1 cellular context compared by ENCODE assay signal in the genomic region with DNA sequence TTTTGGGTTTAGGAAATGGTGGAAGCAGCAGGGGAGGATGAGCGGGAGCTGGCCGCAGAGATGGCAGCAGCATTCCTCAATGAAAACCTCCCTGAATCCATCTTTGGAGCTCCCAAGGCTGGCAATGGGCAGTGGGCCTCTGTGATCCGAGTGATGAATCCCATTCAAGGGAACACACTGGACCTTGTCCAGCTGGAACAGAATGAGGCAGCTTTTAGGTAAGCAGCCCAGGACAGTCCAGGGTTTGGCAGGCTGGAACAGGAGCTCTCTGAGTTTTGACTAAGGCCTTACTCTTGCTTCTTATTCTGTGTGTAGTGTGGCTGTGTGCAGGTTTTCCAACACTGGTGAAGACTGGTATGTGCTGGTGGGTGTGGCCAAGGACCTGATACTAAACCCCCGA.
A peak's percentile ranks its signal among the peaks of the same experiment; 100 is the strongest.
TF ChIP-seq lines count a peak whose summit lies in the region.

No MANE protein-coding gene starts in this region.

TF ChIP-seq in HepG2, 621 proteins besides CTCF, POLR2A, EP300 and RAD21:
- TF ChIP-seq RBM22 (optimal IDR thresholded peaks at IDR 0.05; ENCODE audit: low read length): peak; percentile 53
- no peak for TF ChIP-seq FOXM1 (CRISPR knock-in tag; IDR thresholded peaks at IDR 0.05)
- TF ChIP-seq, protein P1, sequence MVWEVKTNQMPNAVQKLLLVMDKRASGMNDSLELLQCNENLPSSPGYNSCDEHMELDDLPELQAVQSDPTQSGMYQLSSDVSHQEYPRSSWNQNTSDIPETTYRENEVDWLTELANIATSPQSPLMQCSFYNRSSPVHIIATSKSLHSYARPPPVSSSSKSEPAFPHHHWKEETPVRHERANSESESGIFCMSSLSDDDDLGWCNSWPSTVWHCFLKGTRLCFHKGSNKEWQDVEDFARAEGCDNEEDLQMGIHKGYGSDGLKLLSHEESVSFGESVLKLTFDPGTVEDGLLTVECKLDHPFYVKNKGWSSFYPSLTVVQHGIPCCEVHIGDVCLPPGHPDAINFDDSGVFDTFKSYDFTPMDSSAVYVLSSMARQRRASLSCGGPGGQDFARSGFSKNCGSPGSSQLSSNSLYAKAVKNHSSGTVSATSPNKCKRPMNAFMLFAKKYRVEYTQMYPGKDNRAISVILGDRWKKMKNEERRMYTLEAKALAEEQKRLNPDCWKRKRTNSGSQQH (CRISPR knock-in tag; IDR thresholded peaks at IDR 0.05; ENCODE audit: low read depth): no peak
- TF ChIP-seq ZNF766 (CRISPR knock-in tag; IDR thresholded peaks at IDR 0.05; ENCODE audit: borderline replicate concordance): no peak
- TF ChIP-seq WIZ (CRISPR knock-in tag; IDR thresholded peaks at IDR 0.05): no peak
- no peak for TF ChIP-seq ZMAT3 (CRISPR knock-in tag; conservative IDR thresholded peaks at IDR 0.05)
- TF ChIP-seq, protein P2, sequence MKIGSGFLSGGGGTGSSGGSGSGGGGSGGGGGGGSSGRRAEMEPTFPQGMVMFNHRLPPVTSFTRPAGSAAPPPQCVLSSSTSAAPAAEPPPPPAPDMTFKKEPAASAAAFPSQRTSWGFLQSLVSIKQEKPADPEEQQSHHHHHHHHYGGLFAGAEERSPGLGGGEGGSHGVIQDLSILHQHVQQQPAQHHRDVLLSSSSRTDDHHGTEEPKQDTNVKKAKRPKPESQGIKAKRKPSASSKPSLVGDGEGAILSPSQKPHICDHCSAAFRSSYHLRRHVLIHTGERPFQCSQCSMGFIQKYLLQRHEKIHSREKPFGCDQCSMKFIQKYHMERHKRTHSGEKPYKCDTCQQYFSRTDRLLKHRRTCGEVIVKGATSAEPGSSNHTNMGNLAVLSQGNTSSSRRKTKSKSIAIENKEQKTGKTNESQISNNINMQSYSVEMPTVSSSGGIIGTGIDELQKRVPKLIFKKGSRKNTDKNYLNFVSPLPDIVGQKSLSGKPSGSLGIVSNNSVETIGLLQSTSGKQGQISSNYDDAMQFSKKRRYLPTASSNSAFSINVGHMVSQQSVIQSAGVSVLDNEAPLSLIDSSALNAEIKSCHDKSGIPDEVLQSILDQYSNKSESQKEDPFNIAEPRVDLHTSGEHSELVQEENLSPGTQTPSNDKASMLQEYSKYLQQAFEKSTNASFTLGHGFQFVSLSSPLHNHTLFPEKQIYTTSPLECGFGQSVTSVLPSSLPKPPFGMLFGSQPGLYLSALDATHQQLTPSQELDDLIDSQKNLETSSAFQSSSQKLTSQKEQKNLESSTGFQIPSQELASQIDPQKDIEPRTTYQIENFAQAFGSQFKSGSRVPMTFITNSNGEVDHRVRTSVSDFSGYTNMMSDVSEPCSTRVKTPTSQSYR (CRISPR knock-in tag; IDR thresholded peaks at IDR 0.05; ENCODE audit: borderline replicate concordance): no peak
- TF ChIP-seq, protein P3, sequence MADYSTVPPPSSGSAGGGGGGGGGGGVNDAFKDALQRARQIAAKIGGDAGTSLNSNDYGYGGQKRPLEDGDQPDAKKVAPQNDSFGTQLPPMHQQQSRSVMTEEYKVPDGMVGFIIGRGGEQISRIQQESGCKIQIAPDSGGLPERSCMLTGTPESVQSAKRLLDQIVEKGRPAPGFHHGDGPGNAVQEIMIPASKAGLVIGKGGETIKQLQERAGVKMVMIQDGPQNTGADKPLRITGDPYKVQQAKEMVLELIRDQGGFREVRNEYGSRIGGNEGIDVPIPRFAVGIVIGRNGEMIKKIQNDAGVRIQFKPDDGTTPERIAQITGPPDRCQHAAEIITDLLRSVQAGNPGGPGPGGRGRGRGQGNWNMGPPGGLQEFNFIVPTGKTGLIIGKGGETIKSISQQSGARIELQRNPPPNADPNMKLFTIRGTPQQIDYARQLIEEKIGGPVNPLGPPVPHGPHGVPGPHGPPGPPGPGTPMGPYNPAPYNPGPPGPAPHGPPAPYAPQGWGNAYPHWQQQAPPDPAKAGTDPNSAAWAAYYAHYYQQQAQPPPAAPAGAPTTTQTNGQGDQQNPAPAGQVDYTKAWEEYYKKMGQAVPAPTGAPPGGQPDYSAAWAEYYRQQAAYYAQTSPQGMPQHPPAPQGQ (CRISPR knock-in tag; IDR thresholded peaks at IDR 0.05; ENCODE audit: borderline replicate concordance): no peak
- TF ChIP-seq RXRB (CRISPR knock-in tag; IDR thresholded peaks at IDR 0.05; ENCODE audit: borderline replicate concordance): no peak
- no peak for TF ChIP-seq ZNF510 (CRISPR knock-in tag; IDR thresholded peaks at IDR 0.05; ENCODE audit: low read depth)
- peak; percentile 19; the same call in 1 of the 2 replicates for TF ChIP-seq ZNF501 (CRISPR knock-in tag; IDR thresholded peaks at IDR 0.05)
